ENCODE assay signal across 8 cellular contexts in genomic region chr7:82234457-82235049, GRCh38.
DNase-seq lines count a peak whose midpoint lies in the region; ATAC-seq and TF ChIP-seq lines count a peak whose summit lies in the region.

No MANE protein-coding gene starts in this region.

- no peak overlapping the region for H3T11ph ChIP-seq in H9 (ENCODE audit: low read length)

- H3K27me3 ChIP-seq in H9 (ENCODE audit: insufficient read depth, low read length) = no peaks in the 10 kb centered on the region
- H3K27me3 ChIP-seq in mesendoderm (ENCODE audit: insufficient read depth, low read length, poor library complexity) = no peaks in the 10 kb centered on the region
- H3K27me3 ChIP-seq in H7 (ENCODE audit: control insufficient read depth, insufficient read depth, low read length) = no peaks in the 10 kb centered on the region

- H2BK20ac ChIP-seq in H9 (ENCODE audit: low read depth, low read length, poor library complexity, severe bottlenecking) = no peak overlapping the region

- intact Hi-C loops in MCF 10A (cut with micrococcal nuclease) = loop anchor here (1.0 to 10.0 kb wide), 4 partner anchors 248 to 493 kb away; no protein-coding TSS in a partner anchor

- no peaks in the 10 kb centered on the region for H3K9me3 ChIP-seq in H9 (ENCODE audit: control insufficient read depth, low read depth, low read length)

- no CpG with 5 or more reads among the region's 4 CpGs for WGBS in H9 (ENCODE audit: extremely low coverage, insufficient read length, low lambda C conversion rate)
- no CpG with 5 or more reads among the region's 4 CpGs for WGBS in mesendoderm (ENCODE audit: extremely low coverage, insufficient coverage, low lambda C conversion rate)

- peaks cover 15 to 19% of the 10 kb centered on the region in 2 experiments for H3K4me1 Mint-ChIP-seq in H9
- H3K4me1 Mint-ChIP-seq in MCF 10A (ENCODE audit: insufficient read depth, unreplicated experiment) = no peaks in the 10 kb centered on the region
- H3K4me1 Mint-ChIP-seq in stimulated activated effector memory CD8-positive, alpha-beta T cell treated with anti-CD3 and anti-CD28 coated beads, Interleukin-12 subunit alpha, Interleukin-12 subunit beta, amount 100 ng/mL, for 72 hours = no peaks in the 10 kb centered on the region

- H3K79me1 ChIP-seq in H9 (ENCODE audit: insufficient read depth, low read depth, low read length, poor library complexity, severe bottlenecking) = no peaks in the 10 kb centered on the region
- H3K79me1 ChIP-seq in mesendoderm (ENCODE audit: low read length) = no peaks in the 10 kb centered on the region

- no peaks in the 10 kb centered on the region; the same call in 1 of the 2 replicates for H3K4me1 ChIP-seq in H9 (ENCODE audit: insufficient read depth, low read length)
- peaks cover 2% of the 10 kb centered on the region for H3K4me1 ChIP-seq in mesendoderm (ENCODE audit: control insufficient read depth, low read depth, low read length)

- H3K4me3 ChIP-seq in mesendoderm (ENCODE audit: low read length) (no peak overlapping the region), H7 (ENCODE audit: insufficient read depth, low read depth, low read length) (no peak overlapping the region)

- H3K27ac ChIP-seq in H9 (ENCODE audit: insufficient read length, low read depth, low read length) (no peak overlapping the region), mesendoderm (ENCODE audit: low read depth, low read length) (no peak overlapping the region)

- no peaks in the 10 kb centered on the region for H3K36me3 ChIP-seq in mesendoderm (ENCODE audit: control insufficient read depth, insufficient read depth, low read length)
- no peaks in the 10 kb centered on the region for H3K36me3 ChIP-seq in H7 (replicated peaks; ENCODE audit: control insufficient read depth, insufficient read depth, low read length)

- CTCF ChIA-PET in MCF 10A (lab: Yijun Ruan, JAX) = interaction anchor here (0.5 to 1.0 kb wide), 2 partner anchors 190 to 373 kb away, joined by 3 read pairs; no protein-coding TSS in a partner anchor

- H4K8ac ChIP-seq in H9 (replicated peaks; ENCODE audit: insufficient read length, low read depth, low read length) = no peak overlapping the region
- no peak overlapping the region for H4K8ac ChIP-seq in mesendoderm (ENCODE audit: low read depth, low read length)

- H2BK120ac ChIP-seq in H9 (ENCODE audit: low read depth, low read length, poor library complexity, severe bottlenecking) (no peak overlapping the region), mesendoderm (ENCODE audit: low read depth, low read length) (no peak overlapping the region)

- H3K4me3 Mint-ChIP-seq in H9 = no peak overlapping the region
- no peak overlapping the region for H3K4me3 Mint-ChIP-seq in MCF 10A (ENCODE audit: unreplicated experiment)
- H3K4me3 Mint-ChIP-seq in stimulated activated effector memory CD8-positive, alpha-beta T cell treated with anti-CD3 and anti-CD28 coated beads, Interleukin-12 subunit alpha, Interleukin-12 subunit beta, amount 100 ng/mL, for 72 hours = no peak overlapping the region

- no peaks in the 10 kb centered on the region for H3K23me2 ChIP-seq in H9 (ENCODE audit: insufficient read length, low read depth, low read length, poor library complexity, severe bottlenecking)

- H3K14ac ChIP-seq in H9 (ENCODE audit: insufficient read depth, low read length) = no peak overlapping the region

- no TSS peak for BruUV-seq in MCF 10A (replicated peaks; lab: Mats Ljungman, UMichigan)

- H2BK5ac ChIP-seq in H9 (ENCODE audit: insufficient read length, low read length) (no peak overlapping the region), mesendoderm (ENCODE audit: low read length) (no peak overlapping the region)

- H4K5ac ChIP-seq in H9 (ENCODE audit: insufficient read length, low read depth, low read length) (no peak overlapping the region), mesendoderm (ENCODE audit: low read length) (no peak overlapping the region)

- no peak overlapping the region for H2BK12ac ChIP-seq in H9 (ENCODE audit: insufficient read length, low read depth, low read length)

- no peaks in the 10 kb centered on the region for H4K20me1 ChIP-seq in H9 (ENCODE audit: control insufficient read depth, insufficient read depth, insufficient read length)

- POLR2A ChIA-PET in MCF 10A (lab: Yijun Ruan, JAX) = no interaction called here

- no peak overlapping the region for H3K4ac ChIP-seq in H9 (ENCODE audit: low read depth, low read length)
- no peak overlapping the region for H3K4ac ChIP-seq in mesendoderm (ENCODE audit: low read depth, low read length)

- peak; percentile 24 for DNase-seq in AG09319 (ENCODE audit: extremely low read depth, low read depth)
- DNase-seq in H9 = no peak
- peak; percentile 56 for DNase-seq in NCI-H460 (ENCODE audit: extremely low read depth, low read depth)
- DNase-seq in MCF 10A (ENCODE audit: unreplicated experiment) = peak; percentile 49
- DNase-seq in mesendoderm = peak; percentile 53
- no peak for DNase-seq in stimulated activated effector memory CD8-positive, alpha-beta T cell treated with anti-CD3 and anti-CD28 coated beads, Interleukin-12 subunit alpha, Interleukin-12 subunit beta, amount 100 ng/mL, for 72 hours (ENCODE audit: low spot score in 2 of 2)
- no peak for DNase-seq in mesenteric fat pad (ENCODE audit: low spot score)
- DNase-seq in H7 = no peak

- H3K27me3 Mint-ChIP-seq in H9 (ENCODE audit: low read depth) (no peaks in the 10 kb centered on the region), MCF 10A (ENCODE audit: insufficient read depth, unreplicated experiment) (peaks cover 92% of the 10 kb centered on the region)

- H3K36me3 Mint-ChIP-seq in H9 (ENCODE audit: insufficient read depth in 1 of 3, low read depth in 3 of 3) = no peaks in the 10 kb centered on the region
- H3K36me3 Mint-ChIP-seq in MCF 10A (ENCODE audit: insufficient read depth, unreplicated experiment) = no peaks in the 10 kb centered on the region
- H3K36me3 Mint-ChIP-seq in stimulated activated effector memory CD8-positive, alpha-beta T cell treated with anti-CD3 and anti-CD28 coated beads, Interleukin-12 subunit alpha, Interleukin-12 subunit beta, amount 100 ng/mL, for 72 hours = no peaks in the 10 kb centered on the region

- H3K27ac Mint-ChIP-seq in H9 = no peak overlapping the region
- no peak overlapping the region for H3K27ac Mint-ChIP-seq in MCF 10A (ENCODE audit: low read depth, unreplicated experiment)
- no peak overlapping the region for H3K27ac Mint-ChIP-seq in stimulated activated effector memory CD8-positive, alpha-beta T cell treated with anti-CD3 and anti-CD28 coated beads, Interleukin-12 subunit alpha, Interleukin-12 subunit beta, amount 100 ng/mL, for 72 hours

- no peak overlapping the region for H3K23ac ChIP-seq in H9 (ENCODE audit: insufficient read length, low read depth, low read length)
- H3K23ac ChIP-seq in mesendoderm (ENCODE audit: low read length) = no peak overlapping the region

- TF ChIP-seq CTCF in AG09319 (IDR thresholded peaks at IDR 0.05; ENCODE audit: low read depth, low read length) (peak; percentile 55), H9 (conservative IDR thresholded peaks at IDR 0.05) (peak; percentile 86), MCF 10A (IDR thresholded peaks at IDR 0.05; ENCODE audit: unreplicated experiment) (peak; percentile 36)

- H3K18ac ChIP-seq in H9 (ENCODE audit: insufficient read length, low read depth, low read length) = no peak overlapping the region
- H3K18ac ChIP-seq in mesendoderm (ENCODE audit: low read length) = no peak overlapping the region

- H3K79me2 ChIP-seq in H9 (ENCODE audit: insufficient read depth, low read length) = no peaks in the 10 kb centered on the region
- H3K79me2 ChIP-seq in mesendoderm (ENCODE audit: control insufficient read depth, insufficient read depth, low read length) = no peaks in the 10 kb centered on the region

- no peak overlapping the region for H2AK5ac ChIP-seq in H9 (ENCODE audit: insufficient read length, low read length)
- H2AK5ac ChIP-seq in mesendoderm (ENCODE audit: low read length) = no peak overlapping the region

- H3K9ac ChIP-seq in H9 (ENCODE audit: extremely low read depth, insufficient read length, low read length) = no peak overlapping the region
- no peak overlapping the region for H3K9ac ChIP-seq in mesendoderm (ENCODE audit: low read length)

- H3K4me2 ChIP-seq in H9 (ENCODE audit: insufficient read depth, insufficient read length, low read length) (no peak overlapping the region), mesendoderm (ENCODE audit: low read length) (no peak overlapping the region)

- H2AFZ ChIP-seq in H9 (ENCODE audit: low read length) = no peak overlapping the region

- H2BK15ac ChIP-seq in H9 (ENCODE audit: low read depth, low read length) = no peak overlapping the region
- H2BK15ac ChIP-seq in mesendoderm (replicated peaks; ENCODE audit: low read depth) = no peak overlapping the region

- H3K9me3 Mint-ChIP-seq in H9 (no peaks in the 10 kb centered on the region), MCF 10A (ENCODE audit: unreplicated experiment) (no peaks in the 10 kb centered on the region)
- H3K9me3 Mint-ChIP-seq in stimulated activated effector memory CD8-positive, alpha-beta T cell treated with anti-CD3 and anti-CD28 coated beads, Interleukin-12 subunit alpha, Interleukin-12 subunit beta, amount 100 ng/mL, for 72 hours = no peaks in the 10 kb centered on the region

- ATAC-seq in stimulated activated effector memory CD8-positive, alpha-beta T cell treated with anti-CD3 and anti-CD28 coated beads, Interleukin-12 subunit alpha, Interleukin-12 subunit beta, amount 100 ng/mL, for 72 hours = no peak

- no peak overlapping the region for H3K56ac ChIP-seq in H9 (ENCODE audit: insufficient read length, low read depth, low read length)
- H3K56ac ChIP-seq in mesendoderm (ENCODE audit: low read length) = no peak overlapping the region

- H4K91ac ChIP-seq in H9 (ENCODE audit: insufficient read length, low read depth, low read length) = no peak overlapping the region

Comparison
In these comparisons a context has a peak if more than half of its experiments do, and no peak if none do; other contexts are left out.
1. DNase-seq: peak in AG09319 (single experiment), NCI-H460 (single experiment), MCF 10A (single experiment) and mesendoderm (single experiment); none in H9 (single experiment), stimulated activated effector memory CD8-positive, alpha-beta T cell treated with anti-CD3 and anti-CD28 coated beads, Interleukin-12 subunit alpha, Interleukin-12 subunit beta, amount 100 ng/mL, for 72 hours (0 of 2), mesenteric fat pad (single experiment) and H7 (single experiment).
2. CTCF ChIP-seq: peak in every context shown above with its lines; median percentile 86 in H9; 55 in AG09319; 36 in MCF 10A.